Comparison of ENCODE assay signal across 7 cellular contexts in genomic region chr7:99143522-99143852, GRCh38. TPM values are rescaled to one million over a fixed set of nuclear protein-coding genes. Genes with fewer than 3 reads are reported as not detected.
A peak's percentile ranks its signal among the peaks of the same experiment; 100 is the strongest.
DNase-seq lines count a peak whose midpoint lies in the region; ATAC-seq and TF ChIP-seq lines count a peak whose summit lies in the region.

No MANE protein-coding gene starts in this region.

- peak overlapping the region; percentile 76 for H3K4me3 Mint-ChIP-seq in WTC11

- intact Hi-C loops in testis (cut with DNase I; ENCODE audit: low total_unique reads): no loop called here

- H3K27ac Mint-ChIP-seq in WTC11: no peak overlapping the region

- H3K36me3 Mint-ChIP-seq in WTC11: peaks cover 4% of the 10 kb centered on the region; the same call in 1 of the 2 replicates

- CTCF ChIA-PET in WTC11 (lab: Charles Lee): interaction anchor here (1.6 kb wide), 1 partner anchor 103 kb away, joined by 6 read pairs; no protein-coding TSS in a partner anchor

- H3K36me3 ChIP-seq in iPS-18a (ENCODE audit: control insufficient read depth, low read depth, low read length): no peaks in the 10 kb centered on the region
- no peaks in the 10 kb centered on the region for H3K36me3 ChIP-seq in testis (ENCODE audit: low read depth, missing control alignments)

- POLR2A ChIA-PET in WTC11 (lab: Charles Lee): no interaction called here

- peaks cover 38% of the 10 kb centered on the region for H3K4me1 Mint-ChIP-seq in WTC11

- in situ Hi-C loops in GM13976 (cut with MboI; ENCODE audit: low sequenced_read_pairs, unreplicated experiment): no loop called here

- H3K27me3 ChIP-seq in iPS-18a (ENCODE audit: control insufficient read depth, insufficient read depth, low read length): no peaks in the 10 kb centered on the region
- no peaks in the 10 kb centered on the region for H3K27me3 ChIP-seq in testis

- TF ChIP-seq POLR2A in testis (IDR thresholded peaks at IDR 0.05): no peak

- H3K9me3 Mint-ChIP-seq in WTC11: no peaks in the 10 kb centered on the region

- WGBS in testis, 2 donors: 1% methylated on average over 18 of the region's 46 CpGs; no CpG with 5 or more reads in 1 of the 2 donors

- H3K9me3 ChIP-seq in iPS-18a (ENCODE audit: control insufficient read depth, low read depth, low read length): no peaks in the 10 kb centered on the region
- no peaks in the 10 kb centered on the region for H3K9me3 ChIP-seq in testis

- no peaks in the 10 kb centered on the region; the same call in 1 of the 2 replicates for H3K27me3 Mint-ChIP-seq in WTC11 (ENCODE audit: low read depth)

- H3K4me3 ChIP-seq in iPS-18a (ENCODE audit: low read length) (peak overlapping the region; percentile 53), testis (peak overlapping the region; percentile 90 to 99)

- DNase-seq in WTC11 (ENCODE audit: low spot score): no peak
- DNase-seq in testis: no peak
- DNase-seq in NCI-H82 treated with DMSO at 0.1 percent for 48 hours (lab: John Stamatoyannopoulos, UW; ENCODE audit: unreplicated experiment): no peak
- DNase-seq in GM13976 (ENCODE audit: low spot score): no peak

- H3K4me1 ChIP-seq in iPS-18a (ENCODE audit: control insufficient read depth, low read depth, low read length) (peaks cover 23% of the 10 kb centered on the region), testis (peaks cover 27% of the 10 kb centered on the region)

- no peak overlapping the region for H3K27ac ChIP-seq in iPS-18a (ENCODE audit: low read length)
- H3K27ac ChIP-seq in testis: peak overlapping the region; percentile 95 to 99

- no peak for TF ChIP-seq CTCF in WTC11 (IDR thresholded peaks at IDR 0.05)
- TF ChIP-seq CTCF in testis (IDR thresholded peaks at IDR 0.05): no peak
- TF ChIP-seq CTCF in GM13976 (IDR thresholded peaks at IDR 0.05; ENCODE audit: borderline replicate concordance, control extremely low read depth, extremely low read depth, insufficient read depth, missing control alignments): no peak

- ATAC-seq in GM18907 (IDR thresholded peaks at IDR 0.05; ENCODE audit: unreplicated experiment) (peak; percentile 36), HG02642 (IDR thresholded peaks at IDR 0.05; ENCODE audit: poor library complexity, unreplicated experiment) (peak; percentile 33), WTC11 (no peak)

- peak overlapping the region; percentile 44 for H3K9ac ChIP-seq in iPS-18a (ENCODE audit: low read length)

TF ChIP-seq in WTC11, 78 proteins besides CTCF, POLR2A, EP300 and RAD21:
- TF ChIP-seq ZBTB21 (CRISPR knock-in tag; IDR thresholded peaks at IDR 0.05; ENCODE audit: borderline replicate concordance) (no peak), JUN (CRISPR knock-in tag; IDR thresholded peaks at IDR 0.05) (0 out of 2 replicates have a peak, but pooled peaks have one; percentile 19)

RNA-seq across cellular contexts. Expression of gene SMURF1, which starts 0.4 kb away (rescaled TPM):
- total RNA-seq in WTC11 (2021): 22.1 to 23.2 TPM (median 22.4 TPM) in 3 replicates
- total RNA-seq in testis: 10 to 100 TPM; 34.5 to 46.9 TPM
- polyA plus RNA-seq in testis (ENCODE audit: insufficient read depth, low read depth, low replicate concordance): 79.5 TPM
